23 cellular contexts compared by ENCODE assay signal in genomic region chr5:85182344-85182743, GRCh38.
"Had no signal": no experiment of that assay in that cellular context is flagged by ENCODE, and none has a peak within 500 bp of the region (broad histone marks: within the 10 kb centered on the region; RNA-seq: fewer than 3 reads in every experiment).

No MANE protein-coding gene starts in this region.

- H3K27ac Mint-ChIP-seq: effector memory CD8-positive, alpha-beta T cell; naive B cell; nephron; progenitor cell of endocrine pancreas had no signal

- H3K9me3 Mint-ChIP-seq: nephron had no signal

- H3K4me2 ChIP-seq: smooth muscle cell had no signal

- H3K4me3 Mint-ChIP-seq: effector memory CD8-positive, alpha-beta T cell; naive B cell; nephron had no signal

- H3K36me3 Mint-ChIP-seq: naive B cell had no signal

- DNase-seq: cerebellar nuclear complex; cortex of kidney; effector memory CD8-positive, alpha-beta T cell; head of caudate nucleus; left cardiac atrium; left ventricle myocardium inferior; lower lobe of right lung; naive B cell; pancreas; right lobe of liver; stimulated activated CD4-positive, alpha-beta T cell treated with anti-CD3 and anti-CD28 coated beads, Interleukin-12 subunit alpha, Interleukin-12 subunit beta, amount 100 ng/mL, for 4 hours; stimulated activated CD4-positive, alpha-beta T cell treated with anti-CD3 and anti-CD28 coated beads, Interleukin-1b, Interleukin-23, amount 100 ng/mL, for 48 hours; stimulated activated CD4-positive, alpha-beta T cell treated with anti-CD3 and anti-CD28 coated beads, Interleukin-4, amount 100 ng/mL, for 1 hour; stimulated activated CD8-positive, alpha-beta memory T cell treated with anti-CD3 and anti-CD28 coated beads, Interleukin-4, amount 100 ng/mL, for 48 hours; stimulated activated naive CD4-positive, alpha-beta T cell treated with Interleukin-2 at 50 U/mL for 16 hours; stomach; thyroid gland; trophoblast cell had no signal

- H3K27me3 ChIP-seq: neutrophil, pancreas, right lobe of liver, stomach, thyroid gland, vagina had no signal

- H3K9me3 ChIP-seq: left ventricle myocardium inferior, lower lobe of right lung, neutrophil, pancreas, right lobe of liver, stomach, thyroid gland, vagina had no signal

- H3K4me1 ChIP-seq: left ventricle myocardium inferior, lower lobe of right lung, pancreas, right lobe of liver, stomach, thyroid gland, vagina had no signal

- H3K4me1 Mint-ChIP-seq: nephron had no signal

- H3K27ac ChIP-seq: left ventricle myocardium inferior, lower lobe of right lung, neutrophil, pancreas, right lobe of liver, stomach, thyroid gland, vagina had no signal

- H3K27me3 Mint-ChIP-seq: effector memory CD8-positive, alpha-beta T cell; naive B cell; progenitor cell of endocrine pancreas had no signal

- H3K36me3 ChIP-seq: left ventricle myocardium inferior, lower lobe of right lung, neutrophil, pancreas, right lobe of liver, stomach, thyroid gland, vagina had no signal

- ATAC-seq: effector memory CD8-positive, alpha-beta T cell; left cardiac atrium; lower lobe of right lung; pancreas; right lobe of liver had no signal

- H3K4me3 ChIP-seq: left ventricle myocardium inferior, lower lobe of right lung, pancreas, right lobe of liver, smooth muscle cell, stomach, thyroid gland, vagina had no signal
